ENCODE assay signal across 1 cellular context in the genomic region with DNA sequence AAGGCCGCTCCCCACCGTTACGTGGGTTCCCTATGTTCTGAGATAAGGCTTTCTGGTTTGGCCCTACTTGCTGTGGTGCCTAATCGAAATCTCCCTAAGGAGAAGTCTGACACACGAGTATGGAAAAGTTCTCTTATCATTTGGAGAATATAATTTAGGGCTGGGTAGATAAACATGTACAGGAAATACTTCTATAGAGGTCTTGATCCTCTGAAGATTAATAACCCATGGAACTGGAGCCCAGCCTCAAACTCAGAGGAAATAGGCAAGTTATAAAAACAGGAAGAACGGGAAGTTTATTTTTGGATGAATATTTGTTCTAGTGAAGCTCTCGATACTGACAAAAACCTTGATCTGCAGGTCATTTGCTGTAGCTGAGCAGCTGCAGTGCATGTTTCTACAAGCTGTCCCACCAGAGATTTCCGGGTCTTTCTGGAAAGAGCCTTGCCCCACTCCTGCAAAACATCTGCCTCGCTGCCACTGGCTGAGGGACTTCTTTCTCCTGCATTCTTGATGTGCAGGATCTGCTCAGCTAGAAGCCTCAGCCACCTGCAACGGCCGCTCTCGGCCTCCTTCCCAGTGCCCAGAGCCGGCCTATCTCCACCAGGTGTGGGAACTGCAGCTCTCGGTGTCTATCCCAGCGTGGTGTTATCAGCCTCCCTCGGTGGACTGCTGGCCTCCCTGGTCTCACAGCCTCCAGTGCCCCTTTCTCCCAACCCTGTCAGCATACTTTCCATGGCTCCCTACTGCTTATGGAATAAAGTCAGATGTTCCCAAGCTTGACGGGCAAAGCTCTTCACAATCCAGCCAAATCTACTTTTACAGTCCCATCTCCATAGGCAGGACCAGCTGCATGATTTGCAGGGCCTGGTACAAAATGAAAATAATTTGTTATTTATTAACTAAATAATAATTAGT.
A peak's percentile ranks its signal among the peaks of the same experiment; 100 is the strongest.
TF ChIP-seq lines count a peak whose summit lies in the region.

No MANE protein-coding gene starts in this region.

TF ChIP-seq in HepG2, 621 proteins besides CTCF, POLR2A, EP300 and RAD21 (continued from another document and continues in another):
- TF ChIP-seq ZBTB26 (CRISPR knock-in tag; IDR thresholded peaks at IDR 0.05; ENCODE audit: borderline replicate concordance) (0 out of 2 replicates have a peak, but pooled peaks have one; percentile 1), MED1 (CRISPR knock-in tag; IDR thresholded peaks at IDR 0.05) (peak; percentile 95), ZNF687 (CRISPR knock-in tag; IDR thresholded peaks at IDR 0.05) (peak; percentile 92), MIXL1 (CRISPR knock-in tag; IDR thresholded peaks at IDR 0.05) (peak; percentile 24; the same call in 1 of the 2 replicates), PRDM15 (CRISPR knock-in tag; IDR thresholded peaks at IDR 0.05) (peak; percentile 66; the same call in 1 of the 2 replicates), NFIB (CRISPR knock-in tag; IDR thresholded peaks at IDR 0.05; ENCODE audit: borderline replicate concordance) (no peak), ELF3 (CRISPR knock-in tag; IDR thresholded peaks at IDR 0.05) (peak; percentile 85), AGO2 (optimal IDR thresholded peaks at IDR 0.05; ENCODE audit: low read depth, low read length) (peak; percentile 37), PAXIP1 (CRISPR knock-in tag; conservative IDR thresholded peaks at IDR 0.05) (peak; percentile 49; the same call in 1 of the 2 replicates), HOXD1 (CRISPR knock-in tag; IDR thresholded peaks at IDR 0.05) (0 out of 2 replicates have a peak, but pooled peaks have one; percentile 27), ZNF496 (CRISPR knock-in tag; IDR thresholded peaks at IDR 0.05; ENCODE audit: insufficient replicate concordance) (no peak), NCOA2 (CRISPR knock-in tag; IDR thresholded peaks at IDR 0.05) (peak; percentile 59), FOXM1 (CRISPR knock-in tag; IDR thresholded peaks at IDR 0.05) (no peak), ZNF770 (CRISPR knock-in tag; IDR thresholded peaks at IDR 0.05) (peak; percentile 86), ZMAT3 (CRISPR knock-in tag; conservative IDR thresholded peaks at IDR 0.05) (no peak), SALL1 (CRISPR knock-in tag; IDR thresholded peaks at IDR 0.05) (peak; percentile 36; the same call in 1 of the 2 replicates)
- TF ChIP-seq, protein P1, sequence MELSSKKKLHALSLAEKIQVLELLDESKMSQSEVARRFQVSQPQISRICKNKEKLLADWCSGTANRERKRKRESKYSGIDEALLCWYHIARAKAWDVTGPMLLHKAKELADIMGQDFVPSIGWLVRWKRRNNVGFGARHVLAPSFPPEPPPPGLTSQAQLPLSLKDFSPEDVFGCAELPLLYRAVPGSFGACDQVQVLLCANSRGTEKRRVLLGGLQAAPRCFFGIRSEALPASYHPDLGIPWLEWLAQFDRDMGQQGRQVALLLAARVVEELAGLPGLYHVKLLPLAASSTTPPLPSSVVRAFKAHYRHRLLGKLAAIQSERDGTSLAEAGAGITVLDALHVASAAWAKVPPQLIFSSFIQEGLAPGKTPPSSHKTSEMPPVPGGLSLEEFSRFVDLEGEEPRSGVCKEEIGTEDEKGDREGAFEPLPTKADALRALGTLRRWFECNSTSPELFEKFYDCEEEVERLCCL (CRISPR knock-in tag; IDR thresholded peaks at IDR 0.05; ENCODE audit: borderline replicate concordance) = 0 out of 2 replicates have a peak, but pooled peaks have one; percentile 39
- TF ChIP-seq, protein P2, sequence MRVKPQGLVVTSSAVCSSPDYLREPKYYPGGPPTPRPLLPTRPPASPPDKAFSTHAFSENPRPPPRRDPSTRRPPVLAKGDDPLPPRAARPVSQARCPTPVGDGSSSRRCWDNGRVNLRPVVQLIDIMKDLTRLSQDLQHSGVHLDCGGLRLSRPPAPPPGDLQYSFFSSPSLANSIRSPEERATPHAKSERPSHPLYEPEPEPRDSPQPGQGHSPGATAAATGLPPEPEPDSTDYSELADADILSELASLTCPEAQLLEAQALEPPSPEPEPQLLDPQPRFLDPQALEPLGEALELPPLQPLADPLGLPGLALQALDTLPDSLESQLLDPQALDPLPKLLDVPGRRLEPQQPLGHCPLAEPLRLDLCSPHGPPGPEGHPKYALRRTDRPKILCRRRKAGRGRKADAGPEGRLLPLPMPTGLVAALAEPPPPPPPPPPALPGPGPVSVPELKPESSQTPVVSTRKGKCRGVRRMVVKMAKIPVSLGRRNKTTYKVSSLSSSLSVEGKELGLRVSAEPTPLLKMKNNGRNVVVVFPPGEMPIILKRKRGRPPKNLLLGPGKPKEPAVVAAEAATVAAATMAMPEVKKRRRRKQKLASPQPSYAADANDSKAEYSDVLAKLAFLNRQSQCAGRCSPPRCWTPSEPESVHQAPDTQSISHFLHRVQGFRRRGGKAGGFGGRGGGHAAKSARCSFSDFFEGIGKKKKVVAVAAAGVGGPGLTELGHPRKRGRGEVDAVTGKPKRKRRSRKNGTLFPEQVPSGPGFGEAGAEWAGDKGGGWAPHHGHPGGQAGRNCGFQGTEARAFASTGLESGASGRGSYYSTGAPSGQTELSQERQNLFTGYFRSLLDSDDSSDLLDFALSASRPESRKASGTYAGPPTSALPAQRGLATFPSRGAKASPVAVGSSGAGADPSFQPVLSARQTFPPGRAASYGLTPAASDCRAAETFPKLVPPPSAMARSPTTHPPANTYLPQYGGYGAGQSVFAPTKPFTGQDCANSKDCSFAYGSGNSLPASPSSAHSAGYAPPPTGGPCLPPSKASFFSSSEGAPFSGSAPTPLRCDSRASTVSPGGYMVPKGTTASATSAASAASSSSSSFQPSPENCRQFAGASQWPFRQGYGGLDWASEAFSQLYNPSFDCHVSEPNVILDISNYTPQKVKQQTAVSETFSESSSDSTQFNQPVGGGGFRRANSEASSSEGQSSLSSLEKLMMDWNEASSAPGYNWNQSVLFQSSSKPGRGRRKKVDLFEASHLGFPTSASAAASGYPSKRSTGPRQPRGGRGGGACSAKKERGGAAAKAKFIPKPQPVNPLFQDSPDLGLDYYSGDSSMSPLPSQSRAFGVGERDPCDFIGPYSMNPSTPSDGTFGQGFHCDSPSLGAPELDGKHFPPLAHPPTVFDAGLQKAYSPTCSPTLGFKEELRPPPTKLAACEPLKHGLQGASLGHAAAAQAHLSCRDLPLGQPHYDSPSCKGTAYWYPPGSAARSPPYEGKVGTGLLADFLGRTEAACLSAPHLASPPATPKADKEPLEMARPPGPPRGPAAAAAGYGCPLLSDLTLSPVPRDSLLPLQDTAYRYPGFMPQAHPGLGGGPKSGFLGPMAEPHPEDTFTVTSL (CRISPR knock-in tag; IDR thresholded peaks at IDR 0.05; ENCODE audit: borderline replicate concordance) = peak; percentile 54; the same call in 1 of the 2 replicates
- TF ChIP-seq, protein P3, sequence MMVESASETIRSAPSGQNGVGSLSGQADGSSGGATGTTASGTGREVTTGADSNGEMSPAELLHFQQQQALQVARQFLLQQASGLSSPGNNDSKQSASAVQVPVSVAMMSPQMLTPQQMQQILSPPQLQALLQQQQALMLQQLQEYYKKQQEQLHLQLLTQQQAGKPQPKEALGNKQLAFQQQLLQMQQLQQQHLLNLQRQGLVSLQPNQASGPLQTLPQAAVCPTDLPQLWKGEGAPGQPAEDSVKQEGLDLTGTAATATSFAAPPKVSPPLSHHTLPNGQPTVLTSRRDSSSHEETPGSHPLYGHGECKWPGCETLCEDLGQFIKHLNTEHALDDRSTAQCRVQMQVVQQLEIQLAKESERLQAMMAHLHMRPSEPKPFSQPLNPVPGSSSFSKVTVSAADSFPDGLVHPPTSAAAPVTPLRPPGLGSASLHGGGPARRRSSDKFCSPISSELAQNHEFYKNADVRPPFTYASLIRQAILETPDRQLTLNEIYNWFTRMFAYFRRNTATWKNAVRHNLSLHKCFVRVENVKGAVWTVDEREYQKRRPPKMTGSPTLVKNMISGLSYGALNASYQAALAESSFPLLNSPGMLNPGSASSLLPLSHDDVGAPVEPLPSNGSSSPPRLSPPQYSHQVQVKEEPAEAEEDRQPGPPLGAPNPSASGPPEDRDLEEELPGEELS (CRISPR knock-in tag; IDR thresholded peaks at IDR 0.05) = peak; percentile 66
